In genomic region chr10:73997479-73997805, GRCh38 we compare ENCODE assay signal across 8 cellular contexts. TPM values are rescaled to one million over a fixed set of nuclear protein-coding genes. Genes with fewer than 3 reads are reported as not detected.
DNase-seq lines count a peak whose midpoint lies in the region; ATAC-seq and TF ChIP-seq lines count a peak whose summit lies in the region.

No MANE protein-coding gene starts in this region.

- H3K4me1 Mint-ChIP-seq in T-helper 1 cell treated with Interleukin-12 subunit alpha and Interleukin-12 subunit beta and Interleukin-4 antibody, amounts not matched to agents 30 μg/mL and 1 μg/mL, for 36 hours (ENCODE audit: low read depth), result peaks cover 39% of the 10 kb centered on the region
- H3K4me1 Mint-ChIP-seq in neural progenitor cell, result peaks cover 42% of the 10 kb centered on the region

- peaks cover 35% of the 10 kb centered on the region for H3F3A ChIP-seq in neural progenitor cell (ENCODE audit: low read depth)

- H3K4me3 ChIP-seq in epithelial cell of proximal tubule (ENCODE audit: low read depth, low read length), result peak overlapping the region; percentile 61
- H3K4me3 ChIP-seq in neural progenitor cell, result peak overlapping the region; percentile 54

- peaks cover 30% of the 10 kb centered on the region for H3K4me1 ChIP-seq in neural progenitor cell

- no peaks in the 10 kb centered on the region for H3K27me3 ChIP-seq in neural progenitor cell

- H3K27me3 Mint-ChIP-seq in T-helper 1 cell treated with Interleukin-12 subunit alpha and Interleukin-12 subunit beta and Interleukin-4 antibody, amounts not matched to agents 30 μg/mL and 1 μg/mL, for 36 hours (ENCODE audit: low read depth), result no peaks in the 10 kb centered on the region
- H3K27me3 Mint-ChIP-seq in neural progenitor cell (ENCODE audit: insufficient read depth, low read depth), result peaks cover 8% of the 10 kb centered on the region

- peak overlapping the region; percentile 74 for H2AFZ ChIP-seq in neural progenitor cell (replicated peaks)

- H3K9me3 Mint-ChIP-seq in T-helper 1 cell treated with Interleukin-12 subunit alpha and Interleukin-12 subunit beta and Interleukin-4 antibody, amounts not matched to agents 30 μg/mL and 1 μg/mL, for 36 hours, result no peaks in the 10 kb centered on the region
- no peaks in the 10 kb centered on the region for H3K9me3 Mint-ChIP-seq in neural progenitor cell

- H3K36me3 Mint-ChIP-seq in T-helper 1 cell treated with Interleukin-12 subunit alpha and Interleukin-12 subunit beta and Interleukin-4 antibody, amounts not matched to agents 30 μg/mL and 1 μg/mL, for 36 hours (ENCODE audit: low read depth), result peaks cover 12% of the 10 kb centered on the region
- peaks cover 17% of the 10 kb centered on the region for H3K36me3 Mint-ChIP-seq in neural progenitor cell

- no peaks in the 10 kb centered on the region for H3K36me3 ChIP-seq in neural progenitor cell

- H3K9me3 ChIP-seq in neural progenitor cell (ENCODE audit: low read depth), result no peaks in the 10 kb centered on the region

- H3K27ac ChIP-seq in neural progenitor cell, result no peak overlapping the region

- peak; percentile 54 for ATAC-seq in GM21360 (IDR thresholded peaks at IDR 0.05; ENCODE audit: unreplicated experiment)
- peak; percentile 12 for ATAC-seq in HG03521 (IDR thresholded peaks at IDR 0.05; ENCODE audit: unreplicated experiment)

- peak overlapping the region; percentile 67 for H3K4me2 ChIP-seq in neural progenitor cell

- H3K27ac Mint-ChIP-seq in T-helper 1 cell treated with Interleukin-12 subunit alpha and Interleukin-12 subunit beta and Interleukin-4 antibody, amounts not matched to agents 30 μg/mL and 1 μg/mL, for 36 hours, result peak overlapping the region; percentile 92
- peak overlapping the region; percentile 100 for H3K27ac Mint-ChIP-seq in neural progenitor cell

- DNase-seq in DMS53 treated with DMSO at 0.1 percent for 48 hours (lab: John Stamatoyannopoulos, UW; ENCODE audit: unreplicated experiment) (peak; percentile 92), epithelial cell of proximal tubule (ENCODE audit: low read depth) (peak; percentile 31), neural progenitor cell (ENCODE audit: low spot score) (no peak), anterior cingulate cortex (lab: John Stamatoyannopoulos, UW) (no peak), GF-D8 (lab: John Stamatoyannopoulos, UW) (no peak)

- peaks cover 44% of the 10 kb centered on the region for H3K79me2 ChIP-seq in neural progenitor cell (ENCODE audit: low read depth)

- H3K4me3 Mint-ChIP-seq in T-helper 1 cell treated with Interleukin-12 subunit alpha and Interleukin-12 subunit beta and Interleukin-4 antibody, amounts not matched to agents 30 μg/mL and 1 μg/mL, for 36 hours, result peak overlapping the region; percentile 93
- peak overlapping the region; percentile 92 for H3K4me3 Mint-ChIP-seq in neural progenitor cell

- no peak for TF ChIP-seq CTCF in epithelial cell of proximal tubule (conservative IDR thresholded peaks at IDR 0.05; ENCODE audit: low read depth, low read length)
- peak; percentile 11 for TF ChIP-seq CTCF in neural progenitor cell (IDR thresholded peaks at IDR 0.05)

- H4K20me1 ChIP-seq in neural progenitor cell (ENCODE audit: low read depth), result peaks cover 32% of the 10 kb centered on the region

- H3K9ac ChIP-seq in neural progenitor cell, result no peak overlapping the region

RNA-seq across cellular contexts. Expression of gene VCL, which starts 0.5 kb away (rescaled TPM):
- total RNA-seq in epithelial cell of proximal tubule, result 165 and 228 TPM in 2 replicates
- total RNA-seq in neural progenitor cell (ENCODE audit: low replicate concordance), result 96.9 and 104 TPM in 2 replicates

Comparison
In these comparisons a context has a peak if more than half of its experiments do, and no peak if none do; other contexts are left out.
1. DNase-seq: peak in DMS53 treated with DMSO at 0.1 percent for 48 hours (single experiment) and epithelial cell of proximal tubule (single experiment); none in neural progenitor cell (single experiment), anterior cingulate cortex (0 of 58) and GF-D8 (single experiment).